ENCODE assay signal across 8 cellular contexts in the genomic region with DNA sequence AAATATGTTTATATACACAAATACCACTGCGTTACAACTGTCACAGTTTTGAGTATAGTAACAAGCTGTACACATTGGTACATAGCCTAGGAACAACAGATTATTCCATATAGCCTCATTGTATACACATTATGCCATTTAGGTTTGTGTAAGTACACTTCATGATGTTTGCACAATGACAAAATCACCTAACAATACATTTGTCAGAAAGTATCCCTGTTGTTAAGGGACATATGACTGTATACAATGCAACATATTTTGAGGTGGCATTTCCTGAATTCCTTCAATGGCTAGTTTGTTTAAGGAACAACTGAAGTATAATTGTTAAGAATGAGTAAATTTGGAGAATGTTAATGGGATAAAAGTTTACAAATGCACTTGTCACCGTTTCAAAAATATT. TPM values are rescaled to one million over a fixed set of nuclear protein-coding genes. Genes with fewer than 3 reads are reported as not detected.
"Had no signal": no experiment of that assay in that cellular context is flagged by ENCODE, and none has a peak within 500 bp of the region (broad histone marks: within the 10 kb centered on the region; RNA-seq: fewer than 3 reads in every experiment).

No MANE protein-coding gene starts in this region.

- DNase-seq: IMR-90, KBM-7, KG1 had no signal

- H3K9ac ChIP-seq: KMS-11 had no signal

- ATAC-seq: HepG2, K562 had no signal

- H3K27ac ChIP-seq: HL-60, KMS-11 had no signal

- H3K4me2 ChIP-seq: KMS-11 had no signal

- H3K4me3 ChIP-seq: K562 had no signal

RNA-seq across cellular contexts. Expression of a gene that starts 19.0 kb away (rescaled TPM):
- total RNA-seq: HepG2, HT-29, K562 had no signal
